In the genomic region with DNA sequence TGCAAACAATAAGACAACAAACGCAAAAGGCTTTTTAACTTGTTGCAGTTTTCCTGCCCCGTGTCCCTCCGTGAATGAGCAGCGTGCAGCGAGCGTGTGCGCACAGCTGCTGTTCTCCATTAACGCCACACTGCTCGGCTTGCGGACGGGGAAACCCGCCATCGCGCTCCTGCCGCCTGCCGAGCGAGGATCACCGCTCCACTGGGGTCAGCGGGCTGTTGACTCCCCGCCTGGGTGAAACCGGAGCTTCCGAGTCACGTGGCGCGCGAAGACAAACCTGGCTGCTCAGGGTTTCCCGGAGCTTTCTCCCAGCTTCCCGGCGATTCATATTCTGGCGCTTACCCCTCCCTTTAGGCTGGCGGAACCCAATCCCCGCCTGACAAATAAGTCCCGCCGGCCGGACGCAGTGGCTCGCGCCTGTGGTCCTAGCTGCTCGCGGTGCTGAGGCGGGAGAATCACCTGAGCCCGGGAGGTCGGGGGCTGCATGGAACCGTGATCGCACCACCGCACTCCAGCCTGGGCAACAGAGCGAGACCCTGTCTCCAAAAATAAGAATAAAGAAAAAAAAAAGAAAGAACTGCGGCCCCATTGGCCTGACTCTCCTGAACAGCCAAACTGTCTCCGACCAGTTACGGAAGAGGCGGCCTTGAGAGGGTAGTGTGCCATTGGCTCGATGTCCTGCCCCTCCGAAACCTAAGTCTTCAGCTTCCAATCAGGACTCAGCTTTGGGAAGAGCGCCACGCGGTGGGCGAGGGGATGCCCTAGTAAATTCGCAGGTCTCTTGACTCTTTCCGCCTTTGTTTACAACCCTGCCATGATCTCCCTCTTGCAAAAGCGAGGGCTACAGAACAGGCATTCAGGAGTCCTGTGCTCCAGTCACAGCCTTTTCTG, we compare ENCODE assay signal across 1 cellular context.
TF ChIP-seq lines count a peak whose summit lies in the region.

A gene with protein sequence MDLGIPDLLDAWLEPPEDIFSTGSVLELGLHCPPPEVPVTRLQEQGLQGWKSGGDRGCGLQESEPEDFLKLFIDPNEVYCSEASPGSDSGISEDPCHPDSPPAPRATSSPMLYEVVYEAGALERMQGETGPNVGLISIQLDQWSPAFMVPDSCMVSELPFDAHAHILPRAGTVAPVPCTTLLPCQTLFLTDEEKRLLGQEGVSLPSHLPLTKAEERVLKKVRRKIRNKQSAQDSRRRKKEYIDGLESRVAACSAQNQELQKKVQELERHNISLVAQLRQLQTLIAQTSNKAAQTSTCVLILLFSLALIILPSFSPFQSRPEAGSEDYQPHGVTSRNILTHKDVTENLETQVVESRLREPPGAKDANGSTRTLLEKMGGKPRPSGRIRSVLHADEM (plus strand): TSS at position 794 of the 891 bp plus-strand sequence. CDS start 624 bp downstream, outside the sequence.

TF ChIP-seq in HepG2, 621 proteins besides CTCF, POLR2A, EP300 and RAD21 (continues in another document):
- no peak; the same call in 1 of the 2 replicates for TF ChIP-seq JDP2 (CRISPR knock-in tag; IDR thresholded peaks at IDR 0.05; ENCODE audit: borderline replicate concordance)
- 0 out of 2 replicates have a peak, but pooled peaks have one; percentile 71 for TF ChIP-seq ZFYVE20 (CRISPR knock-in tag; IDR thresholded peaks at IDR 0.05; ENCODE audit: borderline replicate concordance, low read depth)
- TF ChIP-seq KAT8 (CRISPR knock-in tag; IDR thresholded peaks at IDR 0.05): peak; percentile 24; the same call in 1 of the 2 replicates
- TF ChIP-seq MTA1 (CRISPR knock-in tag; IDR thresholded peaks at IDR 0.05; ENCODE audit: borderline replicate concordance): peak; percentile 51
- TF ChIP-seq, protein P1, sequence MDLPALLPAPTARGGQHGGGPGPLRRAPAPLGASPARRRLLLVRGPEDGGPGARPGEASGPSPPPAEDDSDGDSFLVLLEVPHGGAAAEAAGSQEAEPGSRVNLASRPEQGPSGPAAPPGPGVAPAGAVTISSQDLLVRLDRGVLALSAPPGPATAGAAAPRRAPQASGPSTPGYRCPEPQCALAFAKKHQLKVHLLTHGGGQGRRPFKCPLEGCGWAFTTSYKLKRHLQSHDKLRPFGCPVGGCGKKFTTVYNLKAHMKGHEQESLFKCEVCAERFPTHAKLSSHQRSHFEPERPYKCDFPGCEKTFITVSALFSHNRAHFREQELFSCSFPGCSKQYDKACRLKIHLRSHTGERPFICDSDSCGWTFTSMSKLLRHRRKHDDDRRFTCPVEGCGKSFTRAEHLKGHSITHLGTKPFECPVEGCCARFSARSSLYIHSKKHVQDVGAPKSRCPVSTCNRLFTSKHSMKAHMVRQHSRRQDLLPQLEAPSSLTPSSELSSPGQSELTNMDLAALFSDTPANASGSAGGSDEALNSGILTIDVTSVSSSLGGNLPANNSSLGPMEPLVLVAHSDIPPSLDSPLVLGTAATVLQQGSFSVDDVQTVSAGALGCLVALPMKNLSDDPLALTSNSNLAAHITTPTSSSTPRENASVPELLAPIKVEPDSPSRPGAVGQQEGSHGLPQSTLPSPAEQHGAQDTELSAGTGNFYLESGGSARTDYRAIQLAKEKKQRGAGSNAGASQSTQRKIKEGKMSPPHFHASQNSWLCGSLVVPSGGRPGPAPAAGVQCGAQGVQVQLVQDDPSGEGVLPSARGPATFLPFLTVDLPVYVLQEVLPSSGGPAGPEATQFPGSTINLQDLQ (CRISPR knock-in tag; IDR thresholded peaks at IDR 0.05): peak; percentile 78; the same call in 1 of the 2 replicates
- no peak for TF ChIP-seq PRDM4 (CRISPR knock-in tag; IDR thresholded peaks at IDR 0.05; ENCODE audit: borderline replicate concordance)
- peak; percentile 81; the same call in 1 of the 2 replicates for TF ChIP-seq ZNF709 (CRISPR knock-in tag; IDR thresholded peaks at IDR 0.05)
- TF ChIP-seq CC2D1A (CRISPR knock-in tag; IDR thresholded peaks at IDR 0.05): no peak
- TF ChIP-seq ZKSCAN1 (IDR thresholded peaks at IDR 0.05; ENCODE audit: low read length): no peak
- no peak for TF ChIP-seq FOXM1 (CRISPR knock-in tag; IDR thresholded peaks at IDR 0.05)
- no peak; the same call in none of the 2 replicates for TF ChIP-seq IRF2 (CRISPR knock-in tag; IDR thresholded peaks at IDR 0.05)
- no peak for TF ChIP-seq ZSCAN21 (CRISPR knock-in tag; IDR thresholded peaks at IDR 0.05; ENCODE audit: borderline replicate concordance)
- TF ChIP-seq ATF7 (IDR thresholded peaks at IDR 0.05): no peak
- TF ChIP-seq ATF7 (CRISPR knock-in tag; IDR thresholded peaks at IDR 0.05): peak; percentile 42; the same call in 1 of the 2 replicates
- peak; percentile 72 for TF ChIP-seq ZNF142 (CRISPR knock-in tag; IDR thresholded peaks at IDR 0.05)
- no peak; the same call in 1 of the 2 replicates for TF ChIP-seq KDM5A (IDR thresholded peaks at IDR 0.05; ENCODE audit: borderline replicate concordance, low read length)
- TF ChIP-seq ESRRA (CRISPR knock-in tag; IDR thresholded peaks at IDR 0.05; ENCODE audit: low read depth): no peak
- TF ChIP-seq ZNF382 (CRISPR knock-in tag; IDR thresholded peaks at IDR 0.05; ENCODE audit: borderline replicate concordance): no peak
- TF ChIP-seq, protein P2, sequence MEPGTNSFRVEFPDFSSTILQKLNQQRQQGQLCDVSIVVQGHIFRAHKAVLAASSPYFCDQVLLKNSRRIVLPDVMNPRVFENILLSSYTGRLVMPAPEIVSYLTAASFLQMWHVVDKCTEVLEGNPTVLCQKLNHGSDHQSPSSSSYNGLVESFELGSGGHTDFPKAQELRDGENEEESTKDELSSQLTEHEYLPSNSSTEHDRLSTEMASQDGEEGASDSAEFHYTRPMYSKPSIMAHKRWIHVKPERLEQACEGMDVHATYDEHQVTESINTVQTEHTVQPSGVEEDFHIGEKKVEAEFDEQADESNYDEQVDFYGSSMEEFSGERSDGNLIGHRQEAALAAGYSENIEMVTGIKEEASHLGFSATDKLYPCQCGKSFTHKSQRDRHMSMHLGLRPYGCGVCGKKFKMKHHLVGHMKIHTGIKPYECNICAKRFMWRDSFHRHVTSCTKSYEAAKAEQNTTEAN (CRISPR knock-in tag; conservative IDR thresholded peaks at IDR 0.05): peak; percentile 79
- no peak; the same call in 1 of the 2 replicates for TF ChIP-seq ZNF609 (CRISPR knock-in tag; IDR thresholded peaks at IDR 0.05; ENCODE audit: borderline replicate concordance)
- TF ChIP-seq TAF15 (IDR thresholded peaks at IDR 0.05; ENCODE audit: low read depth, low read length, poor library complexity, severe bottlenecking): no peak
- TF ChIP-seq HNRNPL (IDR thresholded peaks at IDR 0.05; ENCODE audit: low read depth, low read length): no peak
- no peak for TF ChIP-seq RFX3 (CRISPR knock-in tag; IDR thresholded peaks at IDR 0.05)
- TF ChIP-seq ZNF232 (CRISPR knock-in tag; IDR thresholded peaks at IDR 0.05; ENCODE audit: borderline replicate concordance): peak; percentile 88; the same call in 1 of the 2 replicates
- TF ChIP-seq ASH2L (IDR thresholded peaks at IDR 0.05; ENCODE audit: insufficient read length, low read depth, low read length): peak; percentile 81
- TF ChIP-seq HMG20A (CRISPR knock-in tag; IDR thresholded peaks at IDR 0.05; ENCODE audit: borderline replicate concordance): no peak
- no peak for TF ChIP-seq NR2F2 (IDR thresholded peaks at IDR 0.05; ENCODE audit: borderline replicate concordance, low read depth)
- peak; percentile 68; the same call in 1 of the 2 replicates for TF ChIP-seq SALL2 (CRISPR knock-in tag; IDR thresholded peaks at IDR 0.05)
- TF ChIP-seq ZZZ3 (CRISPR knock-in tag; IDR thresholded peaks at IDR 0.05; ENCODE audit: borderline replicate concordance): 0 out of 2 replicates have a peak, but pooled peaks have one; percentile 24
- peak; percentile 95 for TF ChIP-seq SIX4 (CRISPR knock-in tag; IDR thresholded peaks at IDR 0.05)
- TF ChIP-seq ZNF782 (CRISPR knock-in tag; IDR thresholded peaks at IDR 0.05; ENCODE audit: borderline replicate concordance): no peak
- peak; percentile 52; the same call in 1 of the 2 replicates for TF ChIP-seq LBX2 (CRISPR knock-in tag; IDR thresholded peaks at IDR 0.05; ENCODE audit: borderline replicate concordance)
- TF ChIP-seq CCAR2 (optimal IDR thresholded peaks at IDR 0.05; ENCODE audit: low read depth, low read length): no peak
- no peak for TF ChIP-seq RFXAP (CRISPR knock-in tag; IDR thresholded peaks at IDR 0.05; ENCODE audit: borderline replicate concordance)
- TF ChIP-seq CAMTA2 (CRISPR knock-in tag; IDR thresholded peaks at IDR 0.05; ENCODE audit: borderline replicate concordance): no peak
- TF ChIP-seq IKZF4 (CRISPR knock-in tag; IDR thresholded peaks at IDR 0.05; ENCODE audit: borderline replicate concordance, low read depth, not compliant biosample characterization): no peak
- TF ChIP-seq NFRKB (IDR thresholded peaks at IDR 0.05): no peak
